28 cellular contexts compared by ENCODE assay signal in genomic region chr10:132153616-132154217, GRCh38. TPM values are rescaled to one million over a fixed set of nuclear protein-coding genes. Genes with fewer than 3 reads are reported as not detected.
"Had no signal": no experiment of that assay in that cellular context is flagged by ENCODE, and none has a peak within 500 bp of the region (broad histone marks: within the 10 kb centered on the region; RNA-seq: fewer than 3 reads in every experiment).

No MANE protein-coding gene starts in this region.

- H3K27ac Mint-ChIP-seq: immature natural killer cell; mesothelial cell of epicardium; nephron progenitor cell; neural progenitor cell; progenitor cell of endocrine pancreas; stimulated activated naive B cell treated with anti-CD40 and anti-IgM and Interleukin-4, amounts not matched to agents 10 μg/mL and 1 μg/mL and 100 μg/mL, for 72 hours had no signal

- H3K4me1 ChIP-seq: heart left ventricle, neural progenitor cell, parathyroid adenoma, stomach, testis, thyroid gland, transverse colon, upper lobe of left lung, vagina had no signal

- H3K36me3 Mint-ChIP-seq: immature natural killer cell; mesothelial cell of epicardium; naive thymus-derived CD4-positive, alpha-beta T cell; neural progenitor cell; stimulated activated naive B cell treated with anti-CD40 and anti-IgM and Interleukin-4, amounts not matched to agents 10 μg/mL and 1 μg/mL and 100 μg/mL, for 72 hours had no signal

- H3K9me3 ChIP-seq: heart left ventricle, neutrophil, stomach, testis, thyroid gland, transverse colon, upper lobe of left lung, vagina had no signal

- H3K4me3 Mint-ChIP-seq: immature natural killer cell; mesothelial cell of epicardium; naive thymus-derived CD4-positive, alpha-beta T cell; nephron progenitor cell; neural progenitor cell; stimulated activated naive B cell treated with anti-CD40 and anti-IgM and Interleukin-4, amounts not matched to agents 10 μg/mL and 1 μg/mL and 100 μg/mL, for 72 hours had no signal

- H2AFZ ChIP-seq: neural progenitor cell, parathyroid adenoma had no signal

- H3K4me3 ChIP-seq: heart left ventricle, lung, neural progenitor cell, skin epidermis, stomach, testis, thyroid gland, transverse colon, upper lobe of left lung, vagina had no signal

- H3K4me2 ChIP-seq: neural progenitor cell had no signal

- H3K36me3 ChIP-seq: neural progenitor cell, neutrophil, thyroid gland, transverse colon, upper lobe of left lung, vagina had no signal

- ATAC-seq: heart left ventricle; left lobe of liver; naive thymus-derived CD4-positive, alpha-beta T cell; right cardiac atrium; sciatic nerve; stimulated activated naive B cell treated with anti-CD40 and anti-IgM and Interleukin-4, amounts not matched to agents 10 μg/mL and 1 μg/mL and 100 μg/mL, for 72 hours; stimulated activated naive CD8-positive, alpha-beta T cell treated with anti-CD3 and anti-CD28 coated beads, Interleukin-15, Interleukin-2, amounts not matched to agents 100 U/mL and 50 U/mL, for 24 hours had no signal

- H3K27me3 Mint-ChIP-seq: naive thymus-derived CD4-positive, alpha-beta T cell had no signal

- H3K9me3 Mint-ChIP-seq: immature natural killer cell; mesothelial cell of epicardium; nephron progenitor cell; neural progenitor cell; stimulated activated naive B cell treated with anti-CD40 and anti-IgM and Interleukin-4, amounts not matched to agents 10 μg/mL and 1 μg/mL and 100 μg/mL, for 72 hours had no signal

- H3K9ac ChIP-seq: neural progenitor cell, parathyroid adenoma had no signal

- H3K27ac ChIP-seq: heart left ventricle, neural progenitor cell, neutrophil, parathyroid adenoma, skin epidermis, stomach, testis, thyroid gland, transverse colon, upper lobe of left lung, vagina had no signal

- DNase-seq: hypothalamus; immature natural killer cell; mesendoderm; naive thymus-derived CD4-positive, alpha-beta T cell; nephron progenitor cell; occipital lobe; retina; stimulated activated CD4-positive, alpha-beta T cell treated with anti-CD3 and anti-CD28 coated beads, Interleukin-1b, Interleukin-23, amount 100 ng/mL, for 48 hours; stimulated activated CD4-positive, alpha-beta T cell treated with anti-CD3 and anti-CD28 coated beads, Interleukin-4, amount 100 ng/mL, for 1 hour; stimulated activated naive B cell treated with anti-CD40 and anti-IgM and Interleukin-4, amounts not matched to agents 10 μg/mL and 1 μg/mL and 100 μg/mL, for 72 hours; stimulated activated naive CD8-positive, alpha-beta T cell treated with anti-CD3 and anti-CD28 coated beads, Interleukin-15, Interleukin-2, amounts not matched to agents 100 U/mL and 50 U/mL, for 24 hours; stomach; testis; thyroid gland; transverse colon had no signal

- H3K27me3 ChIP-seq: heart left ventricle, neural progenitor cell, neutrophil, stomach, testis, thyroid gland, transverse colon, upper lobe of left lung, vagina had no signal

- H3K4me1 Mint-ChIP-seq: mesothelial cell of epicardium; nephron progenitor cell; neural progenitor cell; stimulated activated naive B cell treated with anti-CD40 and anti-IgM and Interleukin-4, amounts not matched to agents 10 μg/mL and 1 μg/mL and 100 μg/mL, for 72 hours had no signal

RNA-seq across cellular contexts. Expression of gene DPYSL4, which starts 33.0 kb away (rescaled TPM):
- polyA plus RNA-seq: immature natural killer cell had no signal
